In genomic region chrX:1246816-1247215, GRCh38 we compare ENCODE assay signal across 1 cellular context.
TF ChIP-seq lines count a peak whose summit lies in the region.

No MANE protein-coding gene starts in this region.

TF ChIP-seq in GM12878, 131 proteins besides CTCF, POLR2A, EP300 and RAD21 (continued from another document):
- TF ChIP-seq E2F8 (IDR thresholded peaks at IDR 0.05; ENCODE audit: low read depth, partially characterized antibody): no peak
- TF ChIP-seq POU2F2 (IDR thresholded peaks at IDR 0.05; ENCODE audit: borderline replicate concordance, low read depth, low read length): peak; percentile 60; the same call in 1 of the 3 replicates
- TF ChIP-seq ATF2 (IDR thresholded peaks at IDR 0.05; ENCODE audit: low read length): no peak
TF ChIP-seq in GM12878: peak in this region for 17.
